In genomic region chr5:173155912-173156311, GRCh38 we compare ENCODE assay signal across 11 cellular contexts.
"Had no signal": no experiment of that assay in that cellular context is flagged by ENCODE, and none has a peak within 500 bp of the region (broad histone marks: within the 10 kb centered on the region; RNA-seq: fewer than 3 reads in every experiment).

No MANE protein-coding gene starts in this region.

- H3K9me3 ChIP-seq: colonic mucosa, gastroesophageal sphincter had no signal

- H3K4me3 ChIP-seq: colonic mucosa, gastroesophageal sphincter, lung had no signal

- DNase-seq: activated CD4-positive, alpha-beta T cell treated with anti-CD3 and anti-CD28 coated beads, Interleukin-2, amount 50 U/mL, for 4 hours; activated gamma-delta T cell; activated T-cell treated with anti-CD3 and anti-CD28 coated beads, Interleukin-2, amount 50 U/mL, for 48 hours; aorta; colonic mucosa; effector CD8-positive, alpha-beta T cell; left colon; right cardiac atrium; trophoblast cell had no signal

- H3K27ac ChIP-seq: colonic mucosa, gastroesophageal sphincter had no signal

- H3K4me1 ChIP-seq: colonic mucosa, gastroesophageal sphincter had no signal

- H3K27me3 ChIP-seq: colonic mucosa, gastroesophageal sphincter had no signal
